ENCODE assay signal across 11 cellular contexts in genomic region chr15:38217181-38217580, GRCh38. TPM values are rescaled to one million over a fixed set of nuclear protein-coding genes. Genes with fewer than 3 reads are reported as not detected.
DNase-seq lines count a peak whose midpoint lies in the region; ATAC-seq and TF ChIP-seq lines count a peak whose summit lies in the region.
"Had no signal": no experiment of that assay in that cellular context is flagged by ENCODE, and none has a peak within 500 bp of the region (broad histone marks: within the 10 kb centered on the region; RNA-seq: fewer than 3 reads in every experiment).

No MANE protein-coding gene starts in this region.

- H3K36me3 ChIP-seq in SJCRH30 (no peaks in the 10 kb centered on the region), thyroid gland (no peaks in the 10 kb centered on the region)

- no peak for ATAC-seq in GM19351 (IDR thresholded peaks at IDR 0.05; ENCODE audit: unreplicated experiment)
- ATAC-seq: HCT116 had no signal

- peak in 2 of 3 experiments; percentile 39 to 60 for DNase-seq in NCI-H1417 (lab: John Stamatoyannopoulos, UW)
- no peak for DNase-seq in NCI-H1417 treated with DMSO at 0.1 percent for 48 hours (lab: John Stamatoyannopoulos, UW)
- peak; percentile 87 to 95 for DNase-seq in SJCRH30
- DNase-seq in fibroblast of peridontal ligament (ENCODE audit: extremely low read depth): peak; percentile 47
- DNase-seq in thyroid gland: no peak
- no peak for DNase-seq in activated effector memory CD4-positive, alpha-beta T cell treated with Interleukin-2 at 50 U/mL for 16 hours
- no peak for DNase-seq in germinal center (ENCODE audit: low spot score)
- DNase-seq: activated CD4-positive, alpha-beta memory T cell treated with anti-CD3 and anti-CD28 coated beads, Interleukin-2, amount 10 ng/mL, durations not matched to agents 7 days and 5 days; left cardiac atrium had no signal

- H3K27ac ChIP-seq in SJCRH30 (peak overlapping the region; percentile 82), thyroid gland (peak overlapping the region in 2 of 3 donors; percentile 70 to 74)

- intact Hi-C loops in thyroid gland (cut with DNase I): no loop called here

- TF ChIP-seq POLR2A in thyroid gland (IDR thresholded peaks at IDR 0.05): no peak

- no peaks in the 10 kb centered on the region for H3K27me3 ChIP-seq in SJCRH30
- H3K27me3 ChIP-seq in thyroid gland: no peaks in the 10 kb centered on the region

- H3K4me1 ChIP-seq in SJCRH30: peaks cover 29% of the 10 kb centered on the region
- peaks cover 30 to 35% of the 10 kb centered on the region in 2 donors for H3K4me1 ChIP-seq in thyroid gland

- H3K9me3 ChIP-seq in SJCRH30 (replicated peaks) (no peaks in the 10 kb centered on the region), thyroid gland (no peaks in the 10 kb centered on the region)

- H3K4me3 ChIP-seq in SJCRH30 (peak overlapping the region; percentile 24), thyroid gland (replicated peaks in 1 of 3) (no peak overlapping the region)

- no peak for TF ChIP-seq CTCF in thyroid gland (IDR thresholded peaks at IDR 0.05)

- WGBS in thyroid gland, 2 donors: 77 to 84% methylated on average over 2 of the region's 2 CpGs

RNA-seq across cellular contexts. Expression of gene SPRED1, which starts 35.5 kb away (rescaled TPM):
- total RNA-seq in SJCRH30 (2014; rRNA removed; shearing (Covaris generic)): 31.9 and 35.1 TPM in 2 replicates
- 10 to 100 TPM; 77.9 to 92.7 (median 82.6) TPM for total RNA-seq in thyroid gland

Comparison
In these comparisons a context has a peak if more than half of its experiments do, and no peak if none do; other contexts are left out.
1. DNase-seq: peak in NCI-H1417 (2 of 3), SJCRH30 (2 of 2) and fibroblast of peridontal ligament (single experiment); none in NCI-H1417 treated with DMSO at 0.1 percent for 48 hours (single experiment), thyroid gland (0 of 2), activated effector memory CD4-positive, alpha-beta T cell treated with Interleukin-2 at 50 U/mL for 16 hours (single experiment) and germinal center (single experiment).